In genomic region chr15:49622561-49622960, GRCh38 we compare ENCODE assay signal across 10 cellular contexts. TPM values are rescaled to one million over a fixed set of nuclear protein-coding genes. Genes with fewer than 3 reads are reported as not detected.
DNase-seq lines count a peak whose midpoint lies in the region; ATAC-seq and TF ChIP-seq lines count a peak whose summit lies in the region.
"Had no signal": no experiment of that assay in that cellular context is flagged by ENCODE, and none has a peak within 500 bp of the region (broad histone marks: within the 10 kb centered on the region; RNA-seq: fewer than 3 reads in every experiment).

No MANE protein-coding gene starts in this region.

- H3K4me3 Mint-ChIP-seq in T-helper 17 cell, result no peak overlapping the region
- no peak overlapping the region for H3K4me3 Mint-ChIP-seq in Calu3 (ENCODE audit: low read depth, unreplicated experiment)

- peaks cover 22% of the 10 kb centered on the region for H3F3A ChIP-seq in smooth muscle cell (ENCODE audit: low read depth)

- H3K9me3 Mint-ChIP-seq in Calu3 (ENCODE audit: low read depth, unreplicated experiment), result peaks cover 2% of the 10 kb centered on the region

- H3K4me1 Mint-ChIP-seq in T-helper 17 cell (peaks cover 20% of the 10 kb centered on the region), Calu3 (ENCODE audit: low read depth, unreplicated experiment) (peaks cover 16% of the 10 kb centered on the region)

- peak overlapping the region; percentile 99 for H3K4me2 ChIP-seq in smooth muscle cell

- no peak for TF ChIP-seq CTCF in fibroblast of the aortic adventitia (IDR thresholded peaks at IDR 0.05; ENCODE audit: insufficient read depth, low read length)
- TF ChIP-seq CTCF in smooth muscle cell (IDR thresholded peaks at IDR 0.05; ENCODE audit: borderline replicate concordance, insufficient read depth, poor library complexity, severe bottlenecking), result no peak
- TF ChIP-seq CTCF in Calu3 (IDR thresholded peaks at IDR 0.05; ENCODE audit: unreplicated experiment), result no peak

- H3K27me3 Mint-ChIP-seq in T-helper 17 cell (no peaks in the 10 kb centered on the region), Calu3 (ENCODE audit: unreplicated experiment) (no peaks in the 10 kb centered on the region)

- H3K36me3 ChIP-seq in smooth muscle cell (ENCODE audit: low read depth), result no peaks in the 10 kb centered on the region
- H3K36me3 ChIP-seq: neutrophil had no signal

- H3K9me3 ChIP-seq in T-helper 17 cell (ENCODE audit: control insufficient read depth, low read length, poor library complexity, severe bottlenecking) (no peaks in the 10 kb centered on the region), smooth muscle cell (replicated peaks; ENCODE audit: low read depth) (no peaks in the 10 kb centered on the region)
- H3K9me3 ChIP-seq: neutrophil had no signal

- no peak overlapping the region for H2AFZ ChIP-seq in smooth muscle cell (ENCODE audit: low read depth)

- CTCF ChIA-PET in Calu3 (lab: Charles Lee), result no interaction called here

- peak; percentile 4 for DNase-seq in NCI-H82 (lab: John Stamatoyannopoulos, UW)
- no peak for DNase-seq in NCI-H82 treated with DMSO at 0.1 percent for 48 hours (lab: John Stamatoyannopoulos, UW; ENCODE audit: unreplicated experiment)
- DNase-seq in T-helper 17 cell, result no peak
- DNase-seq in fibroblast of the aortic adventitia (ENCODE audit: low read depth), result peak; percentile 54
- no peak for DNase-seq in smooth muscle cell (lab: John Stamatoyannopoulos, UW; ENCODE audit: unreplicated experiment)
- DNase-seq in Calu3, result no peak
- no peak for DNase-seq in amniotic stem cell (lab: John Stamatoyannopoulos, UW)
- DNase-seq in T1000 (lab: John Stamatoyannopoulos, UW), result no peak
- DNase-seq: NCI-H446 treated with DMSO at 0.1 percent for 48 hours had no signal

- peaks cover 51% of the 10 kb centered on the region for H3K4me1 ChIP-seq in smooth muscle cell (ENCODE audit: low read depth)

- H3K27ac Mint-ChIP-seq in T-helper 17 cell (peak overlapping the region; percentile 95), Calu3 (ENCODE audit: unreplicated experiment) (no peak overlapping the region)

- H4K20me1 ChIP-seq in smooth muscle cell (ENCODE audit: low read depth), result no peaks in the 10 kb centered on the region

- no peaks in the 10 kb centered on the region for H3K27me3 ChIP-seq in smooth muscle cell (ENCODE audit: low read depth)
- H3K27me3 ChIP-seq: neutrophil had no signal

- ATAC-seq in T-helper 17 cell, result no peak

- peak overlapping the region; percentile 20 for H3K9ac ChIP-seq in smooth muscle cell (ENCODE audit: low read depth)

- no TSS peak for BruUV-seq in Calu3 (replicated peaks; lab: Mats Ljungman, UMichigan)

- H3K27ac ChIP-seq in smooth muscle cell (ENCODE audit: low read depth), result peak overlapping the region; percentile 98
- H3K27ac ChIP-seq: neutrophil had no signal

- H3K36me3 Mint-ChIP-seq in T-helper 17 cell (ENCODE audit: low read depth), result peaks cover 5% of the 10 kb centered on the region
- H3K36me3 Mint-ChIP-seq in Calu3 (ENCODE audit: insufficient read depth, unreplicated experiment), result peaks cover 16% of the 10 kb centered on the region

- peaks cover 52% of the 10 kb centered on the region for H3K79me2 ChIP-seq in smooth muscle cell (ENCODE audit: low read depth)

- intact Hi-C loops in Calu3 (cut with micrococcal nuclease; ENCODE audit: unreplicated experiment), result loop anchor here (10.0 kb wide), 1 partner anchor 522 kb away; no protein-coding TSS in a partner anchor

- H3K4me3 ChIP-seq in fibroblast of the aortic adventitia (ENCODE audit: low read depth, low read length), result peak overlapping the region; percentile 81
- peak overlapping the region; percentile 94 for H3K4me3 ChIP-seq in smooth muscle cell

- whole genome bisulfite sequencing in smooth muscle cell (ENCODE audit: low lambda C conversion rate), result 58% methylated on average over 3 of the region's 3 CpGs

RNA-seq across cellular contexts. Expression of gene DTWD1, which starts 1.7 kb away (rescaled TPM):
- total RNA-seq in T-helper 17 cell (10 to 100 TPM in 1 of 2 donors, 1 to 10 TPM in 1; 6.8 to 12.2 TPM), fibroblast of the aortic adventitia (ENCODE audit: low replicate concordance) (12.5 and 47.0 TPM in 2 replicates), smooth muscle cell (99.3 and 127 TPM in 2 replicates), Calu3 (2022) (21.4 and 23.1 TPM in 2 replicates)
- 64.1 and 65.4 TPM in 2 replicates for polyA plus RNA-seq in smooth muscle cell

RNA-seq across cellular contexts. Expression of gene FAM227B, which starts 1.9 kb away (rescaled TPM):
- 1 to 10 TPM; 4.1 to 5.7 TPM for total RNA-seq in T-helper 17 cell
- 4.3 and 5.6 TPM in 2 replicates for total RNA-seq in fibroblast of the aortic adventitia (ENCODE audit: low replicate concordance)
- 7.5 and 18.2 TPM in 2 replicates for total RNA-seq in smooth muscle cell
- polyA plus RNA-seq in smooth muscle cell, result 7.4 and 9.7 TPM in 2 replicates
- total RNA-seq in Calu3 (2022), result 1.9 and 2.2 TPM in 2 replicates

Comparison
In these comparisons a context has a peak if more than half of its experiments do, and no peak if none do; other contexts are left out.
1. DNase-seq: peak in NCI-H82 (single experiment) and fibroblast of the aortic adventitia (single experiment); none in NCI-H82 treated with DMSO at 0.1 percent for 48 hours (single experiment), T-helper 17 cell (0 of 3), smooth muscle cell (single experiment), Calu3 (single experiment), amniotic stem cell (single experiment) and T1000 (single experiment).